ENCODE assay signal across 18 cellular contexts in the genomic region with DNA sequence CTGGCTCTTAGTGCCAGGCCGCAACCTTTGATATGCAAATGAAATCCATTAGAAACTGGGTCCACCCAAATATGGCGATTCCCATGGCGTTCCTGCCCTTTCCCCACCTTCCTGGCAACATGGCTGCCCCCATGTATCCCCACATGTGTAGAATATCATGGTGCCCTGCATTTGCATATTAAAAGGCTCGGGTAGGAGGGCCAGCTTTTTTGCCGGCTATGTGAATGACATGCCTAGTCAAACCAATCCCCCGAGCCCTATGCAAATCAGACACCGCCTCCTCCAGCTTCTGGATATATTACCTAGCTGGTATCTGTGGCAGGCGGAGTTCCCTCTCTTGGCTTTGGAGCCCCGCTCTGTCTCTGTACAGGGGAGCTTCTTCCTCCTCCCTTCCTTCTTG. TPM values are rescaled to one million over a fixed set of nuclear protein-coding genes. Genes with fewer than 3 reads are reported as not detected.
DNase-seq lines count a peak whose midpoint lies in the region; ATAC-seq and TF ChIP-seq lines count a peak whose summit lies in the region.
"Had no signal": no experiment of that assay in that cellular context is flagged by ENCODE, and none has a peak within 500 bp of the region (broad histone marks: within the 10 kb centered on the region; RNA-seq: fewer than 3 reads in every experiment).

No MANE protein-coding gene starts in this region.

- 0 out of 2 replicates have a peak overlapping the region, but pooled peaks have one; percentile 17 for H3K4me3 ChIP-seq in HUES6 (ENCODE audit: low read depth, low read length)
- H3K4me3 ChIP-seq in iPS-20b (ENCODE audit: low read length), result no peak overlapping the region
- H3K4me3 ChIP-seq in Caco-2 (ENCODE audit: low read depth, low read length), result no peak overlapping the region
- H3K4me3 ChIP-seq: right lobe of liver had no signal

- H3K4me1 Mint-ChIP-seq in WTC11 (peaks cover 21% of the 10 kb centered on the region), Caco-2 (ENCODE audit: low read depth, unreplicated experiment) (no peaks in the 10 kb centered on the region)

- CTCF ChIA-PET in WTC11 (lab: Charles Lee), result interaction anchor here (0.7 to 2.1 kb wide), 15 partner anchors 15 to 197 kb away, joined by 3 to 6 read pairs (median 4); a partner anchor contains a TSS
- CTCF ChIA-PET in Caco-2 (lab: Charles Lee), result no interaction called here

- H3K36me3 Mint-ChIP-seq in WTC11 (peaks cover 43% of the 10 kb centered on the region), Caco-2 (ENCODE audit: insufficient read depth, unreplicated experiment) (peaks cover 66% of the 10 kb centered on the region)

- H3K36me3 ChIP-seq in HUES6 (ENCODE audit: control insufficient read depth, insufficient read depth, low read length), result peaks cover 67% of the 10 kb centered on the region
- H3K36me3 ChIP-seq in iPS-20b (ENCODE audit: insufficient read depth, low read depth, low read length), result peaks cover 65% of the 10 kb centered on the region
- peaks cover 6% of the 10 kb centered on the region for H3K36me3 ChIP-seq in Caco-2 (ENCODE audit: control insufficient read depth, insufficient read depth, low read length)

- TF ChIP-seq CTCF in WTC11 (IDR thresholded peaks at IDR 0.05) (no peak), Caco-2 (IDR thresholded peaks at IDR 0.05; ENCODE audit: insufficient read depth in 1 of 2, low read depth in 1 of 2, low read length in 1 of 2, severe bottlenecking in 1 of 2, unreplicated experiment in 1 of 2) (no peak)

- DNase-seq in DMS 273 (lab: John Stamatoyannopoulos, UW; ENCODE audit: unreplicated experiment), result peak; percentile 77
- DNase-seq in WTC11 (ENCODE audit: low spot score), result peak; percentile 87
- DNase-seq in NCI-H128 (lab: John Stamatoyannopoulos, UW; ENCODE audit: unreplicated experiment), result no peak
- DNase-seq in Caco-2, result no peak
- DNase-seq: ACHN; activated CD8-positive, alpha-beta memory T cell treated with anti-CD3 and anti-CD28 coated beads, Interleukin-2, amount 50 U/mL, for 4 hours; activated naive CD4-positive, alpha-beta T cell; aorta; CD4-positive, alpha-beta T cell; kidney; MM.1S; occipital lobe; SHP77 treated with DMSO at 0.1 percent for 48 hours had no signal

- H3K9ac ChIP-seq in HUES6 (ENCODE audit: low read length) (no peak overlapping the region), iPS-20b (ENCODE audit: low read depth, low read length) (peak overlapping the region; percentile 70; the same call in 1 of the 2 replicates)

- H3K27me3 Mint-ChIP-seq in WTC11 (ENCODE audit: low read depth), result no peaks in the 10 kb centered on the region
- no peaks in the 10 kb centered on the region for H3K27me3 Mint-ChIP-seq in Caco-2 (ENCODE audit: insufficient read depth, unreplicated experiment)
- H3K27me3 Mint-ChIP-seq: CD4-positive, alpha-beta T cell had no signal

- H3K27me3 ChIP-seq in HUES6 (ENCODE audit: control insufficient read depth, insufficient read depth, low read length), result no peaks in the 10 kb centered on the region
- no peaks in the 10 kb centered on the region for H3K27me3 ChIP-seq in iPS-20b (ENCODE audit: insufficient read depth, low read length)
- no peaks in the 10 kb centered on the region for H3K27me3 ChIP-seq in Caco-2 (replicated peaks; ENCODE audit: control insufficient read depth, insufficient read depth, low read length)
- H3K27me3 ChIP-seq: right lobe of liver had no signal

- H3K4me3 Mint-ChIP-seq in WTC11 (peak overlapping the region; percentile 11), Caco-2 (ENCODE audit: unreplicated experiment) (no peak overlapping the region)
- H3K4me3 Mint-ChIP-seq: CD4-positive, alpha-beta T cell had no signal

- H3K27ac ChIP-seq in HUES6 (ENCODE audit: low read depth, low read length) (peak overlapping the region; percentile 75; the same call in 1 of the 2 replicates), iPS-20b (ENCODE audit: low read length) (peak overlapping the region; percentile 41)
- H3K27ac ChIP-seq: right lobe of liver had no signal

- intact Hi-C loops in Caco-2 (cut with micrococcal nuclease; ENCODE audit: unreplicated experiment), result no loop called here

- POLR2A ChIA-PET in WTC11 (lab: Charles Lee), result interaction anchor here (0.9 to 1.4 kb wide), 5 partner anchors 12 to 207 kb away, joined by 3 to 5 read pairs (median 4); a partner anchor contains a TSS
- POLR2A ChIA-PET in Caco-2 (lab: Charles Lee), result no interaction called here

- peaks cover 24% of the 10 kb centered on the region for H3K4me1 ChIP-seq in HUES6 (ENCODE audit: control insufficient read depth, insufficient read depth, low read length)
- H3K4me1 ChIP-seq in iPS-20b (ENCODE audit: insufficient read depth, low read length), result peaks cover 15% of the 10 kb centered on the region
- H3K4me1 ChIP-seq in Caco-2, result no peaks in the 10 kb centered on the region
- H3K4me1 ChIP-seq: right lobe of liver had no signal

- H3K9me3 ChIP-seq in HUES6 (ENCODE audit: control insufficient read depth, insufficient read depth, low read depth, low read length) (no peaks in the 10 kb centered on the region), iPS-20b (ENCODE audit: insufficient read depth, low read depth, low read length) (no peaks in the 10 kb centered on the region), Caco-2 (no peaks in the 10 kb centered on the region)
- H3K9me3 ChIP-seq: right lobe of liver had no signal

- no peaks in the 10 kb centered on the region for H3K9me3 Mint-ChIP-seq in WTC11
- no peaks in the 10 kb centered on the region for H3K9me3 Mint-ChIP-seq in Caco-2 (ENCODE audit: unreplicated experiment)

- ATAC-seq in WTC11, result peak; percentile 96
- ATAC-seq in SK-N-SH treated with all-trans-retinoic acid at 6 μM for 48 hours, result no peak
- no peak for ATAC-seq in GM21825 (IDR thresholded peaks at IDR 0.05; ENCODE audit: unreplicated experiment)
- ATAC-seq: right lobe of liver had no signal

- BruUV-seq in Caco-2 (replicated peaks; lab: Mats Ljungman, UMichigan), result no TSS peak

- H3K27ac Mint-ChIP-seq in WTC11, result peak overlapping the region; percentile 94
- no peak overlapping the region for H3K27ac Mint-ChIP-seq in Caco-2 (ENCODE audit: unreplicated experiment)
- H3K27ac Mint-ChIP-seq: CD4-positive, alpha-beta T cell had no signal

TF ChIP-seq in WTC11, 78 proteins besides CTCF, POLR2A, EP300 and RAD21 (continues in another document):
- 0 out of 2 replicates have a peak, but pooled peaks have one; percentile 41 for TF ChIP-seq FOXK1 (CRISPR knock-in tag; IDR thresholded peaks at IDR 0.05)
- no peak for TF ChIP-seq NFYB (CRISPR knock-in tag; conservative IDR thresholded peaks at IDR 0.05; ENCODE audit: low read depth)
- no peak for TF ChIP-seq FOXP1 (CRISPR knock-in tag; IDR thresholded peaks at IDR 0.05; ENCODE audit: borderline replicate concordance)
- TF ChIP-seq, protein P1, sequence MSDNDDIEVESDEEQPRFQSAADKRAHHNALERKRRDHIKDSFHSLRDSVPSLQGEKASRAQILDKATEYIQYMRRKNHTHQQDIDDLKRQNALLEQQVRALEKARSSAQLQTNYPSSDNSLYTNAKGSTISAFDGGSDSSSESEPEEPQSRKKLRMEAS (CRISPR knock-in tag; IDR thresholded peaks at IDR 0.05), result peak; percentile 55; the same call in 1 of the 2 replicates
- TF ChIP-seq, protein P2, sequence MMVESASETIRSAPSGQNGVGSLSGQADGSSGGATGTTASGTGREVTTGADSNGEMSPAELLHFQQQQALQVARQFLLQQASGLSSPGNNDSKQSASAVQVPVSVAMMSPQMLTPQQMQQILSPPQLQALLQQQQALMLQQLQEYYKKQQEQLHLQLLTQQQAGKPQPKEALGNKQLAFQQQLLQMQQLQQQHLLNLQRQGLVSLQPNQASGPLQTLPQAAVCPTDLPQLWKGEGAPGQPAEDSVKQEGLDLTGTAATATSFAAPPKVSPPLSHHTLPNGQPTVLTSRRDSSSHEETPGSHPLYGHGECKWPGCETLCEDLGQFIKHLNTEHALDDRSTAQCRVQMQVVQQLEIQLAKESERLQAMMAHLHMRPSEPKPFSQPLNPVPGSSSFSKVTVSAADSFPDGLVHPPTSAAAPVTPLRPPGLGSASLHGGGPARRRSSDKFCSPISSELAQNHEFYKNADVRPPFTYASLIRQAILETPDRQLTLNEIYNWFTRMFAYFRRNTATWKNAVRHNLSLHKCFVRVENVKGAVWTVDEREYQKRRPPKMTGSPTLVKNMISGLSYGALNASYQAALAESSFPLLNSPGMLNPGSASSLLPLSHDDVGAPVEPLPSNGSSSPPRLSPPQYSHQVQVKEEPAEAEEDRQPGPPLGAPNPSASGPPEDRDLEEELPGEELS (CRISPR knock-in tag; IDR thresholded peaks at IDR 0.05), result no peak

TF ChIP-seq in SK-N-SH treated with all-trans-retinoic acid at 6 μM for 48 hours, 23 proteins besides CTCF, POLR2A, EP300 and RAD21 (continues in another document):
- TF ChIP-seq ZC3H10 (CRISPR knock-in tag; IDR thresholded peaks at IDR 0.05), result no peak
- no peak for TF ChIP-seq RARB (CRISPR knock-in tag; IDR thresholded peaks at IDR 0.05)
- no peak for TF ChIP-seq ISL1 (CRISPR knock-in tag; IDR thresholded peaks at IDR 0.05)
- TF ChIP-seq, protein P3, sequence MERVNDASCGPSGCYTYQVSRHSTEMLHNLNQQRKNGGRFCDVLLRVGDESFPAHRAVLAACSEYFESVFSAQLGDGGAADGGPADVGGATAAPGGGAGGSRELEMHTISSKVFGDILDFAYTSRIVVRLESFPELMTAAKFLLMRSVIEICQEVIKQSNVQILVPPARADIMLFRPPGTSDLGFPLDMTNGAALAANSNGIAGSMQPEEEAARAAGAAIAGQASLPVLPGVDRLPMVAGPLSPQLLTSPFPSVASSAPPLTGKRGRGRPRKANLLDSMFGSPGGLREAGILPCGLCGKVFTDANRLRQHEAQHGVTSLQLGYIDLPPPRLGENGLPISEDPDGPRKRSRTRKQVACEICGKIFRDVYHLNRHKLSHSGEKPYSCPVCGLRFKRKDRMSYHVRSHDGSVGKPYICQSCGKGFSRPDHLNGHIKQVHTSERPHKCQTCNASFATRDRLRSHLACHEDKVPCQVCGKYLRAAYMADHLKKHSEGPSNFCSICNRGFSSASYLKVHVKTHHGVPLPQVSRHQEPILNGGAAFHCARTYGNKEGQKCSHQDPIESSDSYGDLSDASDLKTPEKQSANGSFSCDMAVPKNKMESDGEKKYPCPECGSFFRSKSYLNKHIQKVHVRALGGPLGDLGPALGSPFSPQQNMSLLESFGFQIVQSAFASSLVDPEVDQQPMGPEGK (CRISPR knock-in tag; IDR thresholded peaks at IDR 0.05; ENCODE audit: borderline replicate concordance), result no peak
- TF ChIP-seq ZFP3 (CRISPR knock-in tag; IDR thresholded peaks at IDR 0.05), result no peak
- no peak for TF ChIP-seq ZNF8 (CRISPR knock-in tag; IDR thresholded peaks at IDR 0.05)
- TF ChIP-seq ZNF565 (CRISPR knock-in tag; conservative IDR thresholded peaks at IDR 0.05; ENCODE audit: low read depth), result no peak
- TF ChIP-seq GLIS3 (CRISPR knock-in tag; IDR thresholded peaks at IDR 0.05), result no peak
- TF ChIP-seq TOX (CRISPR knock-in tag; IDR thresholded peaks at IDR 0.05; ENCODE audit: borderline replicate concordance), result no peak

RNA-seq across cellular contexts. Expression of a gene that starts 18.3 kb away (rescaled TPM):
- total RNA-seq in WTC11 (2021), result 135 to 153 TPM (median 141 TPM) in 3 replicates
- total RNA-seq in Caco-2 (2022), result 105 and 112 TPM in 2 replicates

RNA-seq across cellular contexts. Expression of a gene that starts 18.8 kb away (rescaled TPM):
- total RNA-seq in WTC11 (2021) (29.1 to 35.7 TPM (median 31.2 TPM) in 3 replicates), Caco-2 (2022) (11.4 and 11.7 TPM in 2 replicates)

RNA-seq across cellular contexts. Expression of a gene that starts 34.0 kb away (rescaled TPM):
- total RNA-seq in WTC11 (2021) (39.6 to 44.4 TPM (median 44.0 TPM) in 3 replicates), Caco-2 (2022) (43.5 and 48.3 TPM in 2 replicates)

RNA-seq across cellular contexts. Expression of a gene that starts 34.1 kb away (rescaled TPM):
- total RNA-seq in WTC11 (2021) (48.4 to 53.7 TPM (median 50.0 TPM) in 3 replicates), Caco-2 (2022) (77.5 and 84.7 TPM in 2 replicates)

RNA-seq across cellular contexts. Expression of a gene that starts 53.9 kb away (rescaled TPM):
- total RNA-seq in WTC11 (2021), result 833 to 990 TPM (median 989 TPM) in 3 replicates
- 412 and 462 TPM in 2 replicates for total RNA-seq in Caco-2 (2022)

Comparison
In these comparisons a context has a peak if more than half of its experiments do, and no peak if none do; other contexts are left out.
1. DNase-seq: peak in DMS 273 (single experiment) and WTC11 (single experiment); none in NCI-H128 (single experiment) and Caco-2 (0 of 2).